Comparison of ENCODE assay signal across 1 cellular context in the genomic region with DNA sequence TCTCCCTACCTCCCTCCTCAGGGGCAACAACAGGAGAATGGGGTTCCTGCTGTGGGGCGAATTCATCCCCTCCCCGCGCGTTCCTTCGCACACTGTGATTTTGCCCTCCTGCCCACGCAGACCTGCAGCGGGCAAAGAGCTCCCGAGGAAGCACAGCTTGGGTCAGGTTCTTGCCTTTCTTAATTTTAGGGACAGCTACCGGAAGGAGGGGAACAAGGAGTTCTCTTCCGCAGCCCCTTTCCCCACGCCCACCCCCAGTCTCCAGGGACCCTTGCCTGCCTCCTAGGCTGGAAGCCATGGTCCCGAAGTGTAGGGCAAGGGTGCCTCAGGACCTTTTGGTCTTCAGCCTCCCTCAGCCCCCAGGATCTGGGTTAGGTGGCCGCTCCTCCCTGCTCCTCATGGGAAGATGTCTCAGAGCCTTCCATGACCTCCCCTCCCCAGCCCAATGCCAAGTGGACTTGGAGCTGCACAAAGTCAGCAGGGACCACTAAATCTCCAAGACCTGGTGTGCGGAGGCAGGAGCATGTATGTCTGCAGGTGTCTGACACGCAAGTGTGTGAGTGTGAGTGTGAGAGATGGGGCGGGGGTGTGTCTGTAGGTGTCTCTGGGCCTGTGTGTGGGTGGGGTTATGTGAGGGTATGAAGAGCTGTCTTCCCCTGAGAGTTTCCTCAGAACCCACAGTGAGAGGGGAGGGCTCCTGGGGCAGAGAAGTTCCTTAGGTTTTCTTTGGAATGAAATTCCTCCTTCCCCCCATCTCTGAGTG.
TF ChIP-seq lines count a peak whose summit lies in the region.

No MANE protein-coding gene starts in this region.

TF ChIP-seq in IMR-90, 13 proteins besides CTCF, POLR2A, EP300 and RAD21 (continued from another document):
- TF ChIP-seq, protein P1, sequence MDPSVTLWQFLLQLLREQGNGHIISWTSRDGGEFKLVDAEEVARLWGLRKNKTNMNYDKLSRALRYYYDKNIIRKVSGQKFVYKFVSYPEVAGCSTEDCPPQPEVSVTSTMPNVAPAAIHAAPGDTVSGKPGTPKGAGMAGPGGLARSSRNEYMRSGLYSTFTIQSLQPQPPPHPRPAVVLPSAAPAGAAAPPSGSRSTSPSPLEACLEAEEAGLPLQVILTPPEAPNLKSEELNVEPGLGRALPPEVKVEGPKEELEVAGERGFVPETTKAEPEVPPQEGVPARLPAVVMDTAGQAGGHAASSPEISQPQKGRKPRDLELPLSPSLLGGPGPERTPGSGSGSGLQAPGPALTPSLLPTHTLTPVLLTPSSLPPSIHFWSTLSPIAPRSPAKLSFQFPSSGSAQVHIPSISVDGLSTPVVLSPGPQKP (IDR thresholded peaks at IDR 0.05; ENCODE audit: borderline replicate concordance, low read depth, low read length): no peak
- TF ChIP-seq, protein P2, sequence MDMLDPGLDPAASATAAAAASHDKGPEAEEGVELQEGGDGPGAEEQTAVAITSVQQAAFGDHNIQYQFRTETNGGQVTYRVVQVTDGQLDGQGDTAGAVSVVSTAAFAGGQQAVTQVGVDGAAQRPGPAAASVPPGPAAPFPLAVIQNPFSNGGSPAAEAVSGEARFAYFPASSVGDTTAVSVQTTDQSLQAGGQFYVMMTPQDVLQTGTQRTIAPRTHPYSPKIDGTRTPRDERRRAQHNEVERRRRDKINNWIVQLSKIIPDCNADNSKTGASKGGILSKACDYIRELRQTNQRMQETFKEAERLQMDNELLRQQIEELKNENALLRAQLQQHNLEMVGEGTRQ (IDR thresholded peaks at IDR 0.05; ENCODE audit: low read depth, low read length): no peak
- TF ChIP-seq NFE2L2 (IDR thresholded peaks at IDR 0.05; ENCODE audit: low read depth, low read length) (no peak), RCOR1 (IDR thresholded peaks at IDR 0.05; ENCODE audit: insufficient replicate concordance, low read length) (no peak)
TF ChIP-seq in IMR-90: peak in this region for 0.
